In genomic region chr15:64009241-64009640, GRCh38 we compare ENCODE assay signal across 12 cellular contexts. TPM values are rescaled to one million over a fixed set of nuclear protein-coding genes. Genes with fewer than 3 reads are reported as not detected.
DNase-seq lines count a peak whose midpoint lies in the region; ATAC-seq lines count a peak whose summit lies in the region.
"Had no signal": no experiment of that assay in that cellular context is flagged by ENCODE, and none has a peak within 500 bp of the region (broad histone marks: within the 10 kb centered on the region; RNA-seq: fewer than 3 reads in every experiment).

No MANE protein-coding gene starts in this region.

- H3K79me1 ChIP-seq in neuronal stem cell (ENCODE audit: low read depth, low read length), result no peaks in the 10 kb centered on the region

- H3K36me3 Mint-ChIP-seq in activated T-cell treated with anti-CD3 and anti-CD28 coated beads, Interleukin-2, amount 50 U/mL, for 4 hours (ENCODE audit: insufficient read depth), result no peaks in the 10 kb centered on the region
- no peaks in the 10 kb centered on the region for H3K36me3 Mint-ChIP-seq in activated T-helper 17 cell treated with anti-CD3 and anti-CD28 coated beads, Interleukin-2, amount 50 U/mL, for 72 hours (ENCODE audit: low read depth)

- H3K36me3 ChIP-seq in subcutaneous abdominal adipose tissue (ENCODE audit: control insufficient read depth in 5 of 5, insufficient read depth in 5 of 5, low read length in 5 of 5) (peaks cover 0 to 4% (median 0%) of the 10 kb centered on the region in 5 donors), neuronal stem cell (replicated peaks in 1 of 2; ENCODE audit: control insufficient read depth in 2 of 2, insufficient read depth in 2 of 2, low read length in 2 of 2) (no peaks in the 10 kb centered on the region)

- H3K27ac Mint-ChIP-seq in activated T-helper 17 cell treated with anti-CD3 and anti-CD28 coated beads, Interleukin-2, amount 50 U/mL, for 72 hours, result peak overlapping the region; percentile 96

- WGBS in right cardiac atrium, result 33% methylated on average over 2 of the region's 2 CpGs
- no CpG with 5 or more reads among the region's 2 CpGs for WGBS in neuronal stem cell (ENCODE audit: extremely low coverage in 2 of 2, insufficient read length in 2 of 2, insufficient replicate concordance in 1 of 2), 2 donors

- H3K4ac ChIP-seq in neuronal stem cell (ENCODE audit: low read length), result no peak overlapping the region

- H2BK12ac ChIP-seq in neuronal stem cell (ENCODE audit: low read length), result no peak overlapping the region

- H3K27ac ChIP-seq in right cardiac atrium (ENCODE audit: low read length), result peak overlapping the region; percentile 66
- H3K27ac ChIP-seq in subcutaneous abdominal adipose tissue (ENCODE audit: low read depth, low read length), result peak overlapping the region; percentile 45
- no peak overlapping the region for H3K27ac ChIP-seq in neuronal stem cell (replicated peaks; ENCODE audit: low read length)

- intact Hi-C loops in right cardiac atrium (cut with DNase I), result no loop called here

- H3K4me1 ChIP-seq in right cardiac atrium (ENCODE audit: control insufficient read depth, insufficient read depth, low read length) (peaks cover 17% of the 10 kb centered on the region), subcutaneous abdominal adipose tissue (ENCODE audit: control insufficient read depth in 5 of 5, insufficient read depth in 5 of 5, low read length in 5 of 5) (peaks cover 2 to 67% (median 56%) of the 10 kb centered on the region in 5 donors), neuronal stem cell (ENCODE audit: control insufficient read depth in 2 of 2, insufficient read depth in 1 of 2, low read depth in 1 of 2, low read length in 2 of 2) (no peaks in the 10 kb centered on the region)

- peaks cover 82% of the 10 kb centered on the region for H3K4me1 Mint-ChIP-seq in activated T-cell treated with anti-CD3 and anti-CD28 coated beads, Interleukin-2, amount 50 U/mL, for 4 hours (ENCODE audit: low read depth)
- H3K4me1 Mint-ChIP-seq in activated T-helper 17 cell treated with anti-CD3 and anti-CD28 coated beads, Interleukin-2, amount 50 U/mL, for 72 hours, result peaks cover 22% of the 10 kb centered on the region

- H3K9me3 ChIP-seq in right cardiac atrium (ENCODE audit: control insufficient read depth, low read length) (no peaks in the 10 kb centered on the region), subcutaneous abdominal adipose tissue (ENCODE audit: control insufficient read depth in 5 of 5, low read length in 5 of 5) (no peaks in the 10 kb centered on the region), neuronal stem cell (replicated peaks in 1 of 2; ENCODE audit: control insufficient read depth in 2 of 2, insufficient read depth in 1 of 2, low read depth in 1 of 2, low read length in 2 of 2) (no peaks in the 10 kb centered on the region)

- H2AK5ac ChIP-seq in neuronal stem cell (ENCODE audit: low read depth, low read length), result no peak overlapping the region

- no peak overlapping the region for H3K14ac ChIP-seq in neuronal stem cell (ENCODE audit: low read length)

- H3K4me2 ChIP-seq in neuronal stem cell (ENCODE audit: insufficient read depth, low read length, poor library complexity, severe bottlenecking), result no peak overlapping the region

- no peak overlapping the region for H2BK120ac ChIP-seq in neuronal stem cell (ENCODE audit: low read depth, low read length)

- H3K23ac ChIP-seq in neuronal stem cell (ENCODE audit: low read depth, low read length, poor library complexity), result no peak overlapping the region

- H3K4me3 ChIP-seq in right cardiac atrium (ENCODE audit: low read length), result no peak overlapping the region
- H3K4me3 ChIP-seq in subcutaneous abdominal adipose tissue (ENCODE audit: low read depth in 1 of 5, low read length in 5 of 5), result no peak overlapping the region
- H3K4me3 ChIP-seq in neuronal stem cell (ENCODE audit: low read length in 2 of 2), result no peak overlapping the region

- H3K4me3 Mint-ChIP-seq in activated T-cell treated with anti-CD3 and anti-CD28 coated beads, Interleukin-2, amount 50 U/mL, for 4 hours, result peak overlapping the region; percentile 56
- H3K4me3 Mint-ChIP-seq in activated T-helper 17 cell treated with anti-CD3 and anti-CD28 coated beads, Interleukin-2, amount 50 U/mL, for 72 hours, result peak overlapping the region; percentile 74

- H3K27me3 Mint-ChIP-seq in activated T-cell treated with anti-CD3 and anti-CD28 coated beads, Interleukin-2, amount 50 U/mL, for 4 hours (ENCODE audit: low read depth), result no peaks in the 10 kb centered on the region
- no peaks in the 10 kb centered on the region for H3K27me3 Mint-ChIP-seq in activated T-helper 17 cell treated with anti-CD3 and anti-CD28 coated beads, Interleukin-2, amount 50 U/mL, for 72 hours

- no peak overlapping the region for H3K18ac ChIP-seq in neuronal stem cell (ENCODE audit: low read length)

- no peaks in the 10 kb centered on the region for H3K9me3 Mint-ChIP-seq in activated T-cell treated with anti-CD3 and anti-CD28 coated beads, Interleukin-2, amount 50 U/mL, for 4 hours
- H3K9me3 Mint-ChIP-seq in activated T-helper 17 cell treated with anti-CD3 and anti-CD28 coated beads, Interleukin-2, amount 50 U/mL, for 72 hours, result no peaks in the 10 kb centered on the region

- no peak overlapping the region for H4K91ac ChIP-seq in neuronal stem cell (ENCODE audit: low read depth, low read length, poor library complexity)

- DNase-seq in activated T-cell treated with anti-CD3 and anti-CD28 coated beads, Interleukin-2, amount 50 U/mL, for 4 hours, result no peak
- DNase-seq in activated T-cell treated with anti-CD3 and anti-CD28 coated beads, Interleukin-2, amount 50 U/mL, for 1 hour, result no peak
- DNase-seq in right cardiac atrium, result peak; percentile 49 to 81 (median 75)
- DNase-seq in inferior parietal cortex (ENCODE audit: extremely low spot score), result no peak
- DNase-seq in neuronal stem cell (ENCODE audit: low spot score), result no peak
- DNase-seq in activated effector memory CD4-positive, alpha-beta T cell treated with anti-CD3 and anti-CD28 coated beads, Interleukin-2, amount 50 U/mL, for 16 hours, result no peak
- DNase-seq: foreskin melanocyte, NCI-H1694, trophoblast cell had no signal

- ATAC-seq in activated T-cell treated with anti-CD3 and anti-CD28 coated beads, Interleukin-2, amount 50 U/mL, for 4 hours, result no peak
- no peak for ATAC-seq in activated T-helper 17 cell treated with anti-CD3 and anti-CD28 coated beads, Interleukin-2, amount 50 U/mL, for 72 hours (replicated peaks)
- ATAC-seq in right cardiac atrium, result peak; percentile 31 to 59
- ATAC-seq: Panc1 had no signal

- no peak overlapping the region for H4K8ac ChIP-seq in neuronal stem cell (ENCODE audit: low read depth, low read length)

- H2BK5ac ChIP-seq in neuronal stem cell (ENCODE audit: low read length), result no peak overlapping the region

- no peaks in the 10 kb centered on the region for H3K27me3 ChIP-seq in right cardiac atrium (ENCODE audit: control insufficient read depth, insufficient read depth)
- H3K27me3 ChIP-seq in subcutaneous abdominal adipose tissue (ENCODE audit: control insufficient read depth in 5 of 5, insufficient read depth in 4 of 5, low read length in 5 of 5), result no peaks in the 10 kb centered on the region
- H3K27me3 ChIP-seq in neuronal stem cell (ENCODE audit: control insufficient read depth in 3 of 3, insufficient read depth in 3 of 3, low read depth in 1 of 3, low read length in 3 of 3), result no peaks in the 10 kb centered on the region

- no peak overlapping the region for H2AFZ ChIP-seq in neuronal stem cell (ENCODE audit: low read length)

- H3K9ac ChIP-seq in subcutaneous abdominal adipose tissue (ENCODE audit: low read length in 5 of 5) (no peak overlapping the region), neuronal stem cell (ENCODE audit: low read depth, low read length, poor library complexity) (no peak overlapping the region)

- no peak overlapping the region for H2BK15ac ChIP-seq in neuronal stem cell (ENCODE audit: low read length)

RNA-seq across cellular contexts. Expression of gene DAPK2, which starts 37.0 kb away (rescaled TPM):
- total RNA-seq in activated T-cell treated with anti-CD3 and anti-CD28 coated beads, Interleukin-2, amount 50 U/mL, for 4 hours, result 1 to 10 TPM in 1 of 3 donors, under 1 TPM in 2; 0.40 to 1.1 (median 0.71) TPM
- total RNA-seq in activated T-helper 17 cell treated with anti-CD3 and anti-CD28 coated beads, Interleukin-2, amount 50 U/mL, for 72 hours, result 10 to 100 TPM in 1 of 2 donors, under 1 TPM in 1; 0.82 to 10.6 TPM
- 10 to 100 TPM; 83.5 to 95.1 (median 88.1) TPM for total RNA-seq in right cardiac atrium
- 48.8 TPM for polyA plus RNA-seq in right cardiac atrium
- polyA plus RNA-seq in neuronal stem cell (2013, experiment 1 of 2), result 2.7 TPM
- polyA plus RNA-seq in neuronal stem cell (2013, experiment 2 of 2), result 2.3 TPM

Comparison
In these comparisons a context has a peak if more than half of its experiments do, and no peak if none do; other contexts are left out.
1. ATAC-seq: peak in right cardiac atrium (2 of 2); none in activated T-cell treated with anti-CD3 and anti-CD28 coated beads, Interleukin-2, amount 50 U/mL, for 4 hours (0 of 2) and activated T-helper 17 cell treated with anti-CD3 and anti-CD28 coated beads, Interleukin-2, amount 50 U/mL, for 72 hours (single experiment).
2. DNase-seq: peak in right cardiac atrium (3 of 3); none in activated T-cell treated with anti-CD3 and anti-CD28 coated beads, Interleukin-2, amount 50 U/mL, for 4 hours (single experiment), activated T-cell treated with anti-CD3 and anti-CD28 coated beads, Interleukin-2, amount 50 U/mL, for 1 hour (single experiment), inferior parietal cortex (single experiment), neuronal stem cell (single experiment) and activated effector memory CD4-positive, alpha-beta T cell treated with anti-CD3 and anti-CD28 coated beads, Interleukin-2, amount 50 U/mL, for 16 hours (single experiment).
3. RNA of gene DAPK2, which starts 37.0 kb away (total RNA-seq): 83.5 to 95.1 TPM in right cardiac atrium; 0.82 to 10.6 TPM in activated T-helper 17 cell treated with anti-CD3 and anti-CD28 coated beads, Interleukin-2, amount 50 U/mL, for 72 hours and 0.40 to 1.1 TPM in activated T-cell treated with anti-CD3 and anti-CD28 coated beads, Interleukin-2, amount 50 U/mL, for 4 hours; every median in the first group is over 4 times any median in the second.